Comparison of ENCODE assay signal across 10 cellular contexts in the genomic region with DNA sequence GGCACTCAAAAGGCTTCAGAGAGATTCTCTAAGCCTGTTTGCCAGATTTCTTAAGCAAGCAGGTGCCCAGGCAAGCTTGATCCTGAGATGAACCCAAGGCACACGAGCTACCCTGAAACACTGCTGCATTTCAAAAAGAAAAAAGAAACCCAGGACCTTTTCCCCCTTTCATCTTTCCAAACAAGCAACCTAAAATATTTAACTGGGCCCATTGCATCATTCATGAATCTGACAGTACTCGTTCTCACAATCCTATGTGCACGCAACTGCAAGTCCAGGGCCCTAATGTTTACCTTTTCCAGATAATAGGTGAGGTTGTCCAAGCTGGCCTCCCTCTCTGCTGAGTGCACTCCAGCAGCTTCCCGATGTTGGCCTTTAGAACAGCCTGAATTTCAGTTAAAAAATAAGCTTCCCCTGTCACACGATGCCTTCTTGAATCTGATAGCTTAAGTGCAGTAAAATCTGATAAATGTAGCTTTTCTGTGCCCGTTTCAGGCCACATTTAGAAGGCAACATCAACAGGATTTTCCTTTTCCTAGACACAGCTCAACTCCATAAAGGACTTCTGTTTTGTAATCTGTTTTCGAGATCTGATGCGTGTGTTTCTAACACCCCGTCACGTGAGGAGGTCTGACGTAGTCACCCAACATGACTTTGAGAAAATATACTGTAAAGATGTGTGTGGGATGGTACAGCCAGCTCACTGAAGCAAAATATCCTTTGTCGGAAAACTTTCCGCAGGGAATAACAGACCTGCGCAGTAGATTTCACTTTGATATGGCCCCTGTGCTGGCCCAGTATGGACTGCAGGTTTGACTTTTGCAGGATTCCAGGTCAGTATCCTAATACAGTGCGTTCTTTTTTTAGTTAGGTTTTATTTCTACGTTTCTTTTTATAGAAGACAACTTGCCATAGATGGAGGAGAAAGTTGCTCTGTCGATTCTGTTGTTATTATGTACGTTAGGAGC. TPM values are rescaled to one million over a fixed set of nuclear protein-coding genes. Genes with fewer than 3 reads are reported as not detected.
DNase-seq lines count a peak whose midpoint lies in the region; ATAC-seq and TF ChIP-seq lines count a peak whose summit lies in the region.
"Had no signal": no experiment of that assay in that cellular context is flagged by ENCODE, and none has a peak within 500 bp of the region (broad histone marks: within the 10 kb centered on the region; RNA-seq: fewer than 3 reads in every experiment).

No MANE protein-coding gene starts in this region.

- no peak for TF ChIP-seq CTCF in suprapubic skin (IDR thresholded peaks at IDR 0.05)

- DNase-seq in NCI-H2029 treated with DMSO at 0.1 percent for 48 hours (lab: John Stamatoyannopoulos, UW) (peak; percentile 22), dermis blood vessel endothelial cell (peak; percentile 35), lung microvascular endothelial cell (ENCODE audit: low read depth in 2 of 2) (peak; percentile 57 to 84), suprapubic skin (ENCODE audit: low spot score in 2 of 2) (no peak), SW480 (ENCODE audit: low spot score) (no peak), activated gamma-delta T cell (lab: John Stamatoyannopoulos, UW) (no peak)
- DNase-seq: activated T-cell treated with anti-CD3 and anti-CD28 coated beads, Interleukin-2, amount 50 U/mL, for 24 hours; DMS79 treated with DMSO at 0.1 percent for 48 hours had no signal

- H3K4me3 ChIP-seq in suprapubic skin = no peak overlapping the region

- WGBS in suprapubic skin = 83% methylated on average over 18 of the region's 18 CpGs

- peak overlapping the region; percentile 61 for H3K27ac ChIP-seq in suprapubic skin

- H3K9me3 ChIP-seq in suprapubic skin = no peaks in the 10 kb centered on the region

- no peaks in the 10 kb centered on the region for H3K27me3 ChIP-seq in suprapubic skin

- H3K4me1 ChIP-seq in suprapubic skin = peaks cover 27% of the 10 kb centered on the region

- no peak for TF ChIP-seq POLR2A in suprapubic skin (IDR thresholded peaks at IDR 0.05)

- H3K36me3 ChIP-seq in suprapubic skin = peaks cover 18% of the 10 kb centered on the region

- no peak for ATAC-seq in HG03442 (IDR thresholded peaks at IDR 0.05; ENCODE audit: unreplicated experiment)
- ATAC-seq in GM18858 (IDR thresholded peaks at IDR 0.05; ENCODE audit: unreplicated experiment) = no peak

- TF ChIP-seq EP300 in suprapubic skin (IDR thresholded peaks at IDR 0.05) = no peak

RNA-seq across cellular contexts. Expression of a gene that starts 55.1 kb away (rescaled TPM):
- total RNA-seq in dermis blood vessel endothelial cell (12.7 and 15.3 TPM in 2 replicates), lung microvascular endothelial cell (5.4 and 7.3 TPM in 2 replicates), suprapubic skin (10 to 100 TPM; 14.3 to 48.6 (median 24.0) TPM)

Comparison
In these comparisons a context has a peak if more than half of its experiments do, and no peak if none do; other contexts are left out.
1. DNase-seq: peak in NCI-H2029 treated with DMSO at 0.1 percent for 48 hours (single experiment), dermis blood vessel endothelial cell (single experiment) and lung microvascular endothelial cell (2 of 2); none in suprapubic skin (0 of 2), SW480 (single experiment) and activated gamma-delta T cell (single experiment).